Comparison of ENCODE assay signal across 8 cellular contexts in the genomic region with DNA sequence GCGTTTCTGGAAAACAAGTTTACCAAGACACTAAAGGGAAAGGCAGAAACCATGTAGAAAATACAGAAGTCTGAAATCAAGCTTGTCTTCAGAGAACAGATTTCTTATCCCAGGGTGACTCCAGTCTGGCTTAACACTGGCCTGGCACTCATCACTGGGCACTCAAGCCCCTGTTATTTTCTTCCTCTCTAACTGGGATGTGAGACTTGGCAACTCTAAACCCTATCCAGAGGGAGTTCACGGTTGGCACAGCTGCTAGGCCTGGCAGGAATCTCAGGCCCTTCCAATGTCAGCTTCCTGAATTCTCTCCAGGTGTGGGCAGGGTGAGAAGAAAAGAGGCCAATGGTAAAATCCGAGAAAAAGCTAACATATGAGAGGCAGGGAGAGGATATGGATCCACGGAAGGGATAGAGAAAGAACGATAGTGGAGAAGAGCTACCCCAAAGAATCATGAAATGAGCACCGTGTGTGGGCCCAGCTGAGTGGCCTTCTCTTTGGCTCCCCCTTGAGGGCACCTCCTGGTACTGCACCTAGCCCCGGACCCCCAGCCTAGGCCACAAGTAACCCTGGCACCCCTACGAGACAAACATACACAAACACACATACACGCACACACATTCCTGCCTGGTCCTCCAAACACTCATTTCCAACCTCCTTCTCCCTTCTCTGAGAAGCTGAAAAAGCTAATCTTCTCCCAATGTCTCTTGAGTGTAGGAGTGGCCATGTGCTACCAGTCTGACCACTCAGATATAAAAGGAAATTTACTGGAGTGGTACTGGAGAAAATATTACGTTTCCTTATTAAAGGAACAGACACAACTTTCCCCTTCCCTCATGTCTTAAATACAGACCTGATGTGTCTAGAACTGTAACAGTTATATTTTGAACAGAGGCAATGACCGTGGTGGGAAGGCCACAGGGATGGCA. TPM values are rescaled to one million over a fixed set of nuclear protein-coding genes. Genes with fewer than 3 reads are reported as not detected.
DNase-seq lines count a peak whose midpoint lies in the region; ATAC-seq and TF ChIP-seq lines count a peak whose summit lies in the region.

No MANE protein-coding gene starts in this region.

- peak; percentile 76 for ATAC-seq in HG03135 (IDR thresholded peaks at IDR 0.05; ENCODE audit: unreplicated experiment)
- peak in 2 of 4 donors; percentile 54 to 65 for ATAC-seq in psoas muscle

- H3K9me3 ChIP-seq in Caco-2 (no peaks in the 10 kb centered on the region), psoas muscle (no peaks in the 10 kb centered on the region), vagina (no peaks in the 10 kb centered on the region)

- H3K4me1 ChIP-seq in Caco-2, result no peaks in the 10 kb centered on the region
- no peaks in the 10 kb centered on the region for H3K4me1 ChIP-seq in psoas muscle
- H3K4me1 ChIP-seq in vagina, result no peaks in the 10 kb centered on the region

- DNase-seq in Caco-2 (peak in 1 of 2 experiments; percentile 34), GM19238 (ENCODE audit: insufficient read length, low spot score) (peak; percentile 48), SK-MEL-5 (ENCODE audit: low read depth, low spot score) (peak; percentile 25), epithelial cell of proximal tubule (ENCODE audit: low read depth) (no peak), psoas muscle (no peak), vagina (ENCODE audit: extremely low spot score in 2 of 2) (no peak), DMS153 (lab: John Stamatoyannopoulos, UW) (no peak)

- TF ChIP-seq POLR2A in vagina (IDR thresholded peaks at IDR 0.05), result no peak

- no peaks in the 10 kb centered on the region for H3K36me3 Mint-ChIP-seq in Caco-2 (ENCODE audit: insufficient read depth, unreplicated experiment)

- H3K9me3 Mint-ChIP-seq in Caco-2 (ENCODE audit: unreplicated experiment), result no peaks in the 10 kb centered on the region

- no peak overlapping the region for H3K27ac Mint-ChIP-seq in Caco-2 (ENCODE audit: unreplicated experiment)

- in situ Hi-C loops in SK-MEL-5 (cut with HindIII; ENCODE audit: low pct_unique_long_range_greater_than_20kb, low sequenced_read_pairs), result no loop called here

- no peaks in the 10 kb centered on the region for H3K4me1 Mint-ChIP-seq in Caco-2 (ENCODE audit: low read depth, unreplicated experiment)

- peaks cover 6% of the 10 kb centered on the region for H3K27me3 Mint-ChIP-seq in Caco-2 (ENCODE audit: insufficient read depth, unreplicated experiment)

- TF ChIP-seq CTCF in Caco-2 (IDR thresholded peaks at IDR 0.05; ENCODE audit: insufficient read depth in 1 of 2, low read depth in 1 of 2, low read length in 1 of 2, severe bottlenecking in 1 of 2, unreplicated experiment in 1 of 2), result peak; percentile 65 to 68
- TF ChIP-seq CTCF in epithelial cell of proximal tubule (conservative IDR thresholded peaks at IDR 0.05; ENCODE audit: low read depth, low read length), result peak; percentile 82
- peak; percentile 58 for TF ChIP-seq CTCF in psoas muscle (IDR thresholded peaks at IDR 0.05)
- peak in 1 of 3 experiments; percentile 27 for TF ChIP-seq CTCF in vagina (IDR thresholded peaks at IDR 0.05)

- H3K36me3 ChIP-seq in Caco-2 (ENCODE audit: control insufficient read depth, insufficient read depth, low read length) (no peaks in the 10 kb centered on the region), psoas muscle (ENCODE audit: insufficient read depth in 1 of 2, low read depth in 1 of 2) (no peaks in the 10 kb centered on the region), vagina (no peaks in the 10 kb centered on the region)

- intact Hi-C loops in Caco-2 (cut with micrococcal nuclease; ENCODE audit: unreplicated experiment), result no loop called here
- intact Hi-C loops in psoas muscle (cut with DNase I), result loop anchor here in 1 of 2 donors (10.0 kb wide), 1 partner anchor 237 kb away; no protein-coding TSS in a partner anchor
- intact Hi-C loops in vagina (cut with DNase I), result no loop called here

- H3K4me3 Mint-ChIP-seq in Caco-2 (ENCODE audit: unreplicated experiment), result no peak overlapping the region

- CTCF ChIA-PET in Caco-2 (lab: Charles Lee), result no interaction called here

- H3K27ac ChIP-seq in psoas muscle (no peak overlapping the region), vagina (no peak overlapping the region)

- 36 to 47% (median 36%) methylated on average over 11 of the region's 11 CpGs for WGBS in psoas muscle, 3 donors

- H3K4me3 ChIP-seq in Caco-2 (ENCODE audit: low read depth, low read length) (no peak overlapping the region), epithelial cell of proximal tubule (ENCODE audit: low read depth, low read length) (no peak overlapping the region), psoas muscle (no peak overlapping the region), vagina (no peak overlapping the region)

- no TSS peak for BruUV-seq in Caco-2 (replicated peaks; lab: Mats Ljungman, UMichigan)

- POLR2A ChIA-PET in Caco-2 (lab: Charles Lee), result no interaction called here

- H3K27me3 ChIP-seq in Caco-2 (replicated peaks; ENCODE audit: control insufficient read depth, insufficient read depth, low read length), result no peaks in the 10 kb centered on the region
- H3K27me3 ChIP-seq in psoas muscle (ENCODE audit: insufficient read depth in 3 of 3, low read length in 2 of 3), result no peaks in the 10 kb centered on the region
- H3K27me3 ChIP-seq in vagina, result no peaks in the 10 kb centered on the region

RNA-seq across cellular contexts. Expression of a gene that starts 16.6 kb away (rescaled TPM):
- total RNA-seq in Caco-2 (2022) (not detected in 2 replicates), epithelial cell of proximal tubule (0.06 TPM in 1 of 2 replicates, not detected in the other), psoas muscle (under 1 TPM; 0.05 to 0.13 (median 0.10) TPM), vagina (3.4 TPM)
- 0.03 TPM in 2 replicates for total RNA-seq in SK-MEL-5 (2014; rRNA removed; shearing (Covaris generic))
- polyA plus RNA-seq in SK-MEL-5 (2015; cell fraction: cytosol; rRNA removed), result 0.01 TPM in 1 of 2 replicates, not detected in the other
- polyA plus RNA-seq in SK-MEL-5 (2015; cell fraction: nucleus; rRNA removed), result 0.02 TPM in 1 of 2 replicates, not detected in the other
- polyA plus RNA-seq in psoas muscle, result under 1 TPM; 0.01 to 0.05 (median 0.01) TPM

Comparison
In these comparisons a context has a peak if more than half of its experiments do, and no peak if none do; other contexts are left out.
1. DNase-seq: peak in GM19238 (single experiment) and SK-MEL-5 (single experiment); none in epithelial cell of proximal tubule (single experiment), psoas muscle (0 of 2), vagina (0 of 2) and DMS153 (single experiment).